Comparison of ENCODE assay signal across 1 cellular context in the genomic region with DNA sequence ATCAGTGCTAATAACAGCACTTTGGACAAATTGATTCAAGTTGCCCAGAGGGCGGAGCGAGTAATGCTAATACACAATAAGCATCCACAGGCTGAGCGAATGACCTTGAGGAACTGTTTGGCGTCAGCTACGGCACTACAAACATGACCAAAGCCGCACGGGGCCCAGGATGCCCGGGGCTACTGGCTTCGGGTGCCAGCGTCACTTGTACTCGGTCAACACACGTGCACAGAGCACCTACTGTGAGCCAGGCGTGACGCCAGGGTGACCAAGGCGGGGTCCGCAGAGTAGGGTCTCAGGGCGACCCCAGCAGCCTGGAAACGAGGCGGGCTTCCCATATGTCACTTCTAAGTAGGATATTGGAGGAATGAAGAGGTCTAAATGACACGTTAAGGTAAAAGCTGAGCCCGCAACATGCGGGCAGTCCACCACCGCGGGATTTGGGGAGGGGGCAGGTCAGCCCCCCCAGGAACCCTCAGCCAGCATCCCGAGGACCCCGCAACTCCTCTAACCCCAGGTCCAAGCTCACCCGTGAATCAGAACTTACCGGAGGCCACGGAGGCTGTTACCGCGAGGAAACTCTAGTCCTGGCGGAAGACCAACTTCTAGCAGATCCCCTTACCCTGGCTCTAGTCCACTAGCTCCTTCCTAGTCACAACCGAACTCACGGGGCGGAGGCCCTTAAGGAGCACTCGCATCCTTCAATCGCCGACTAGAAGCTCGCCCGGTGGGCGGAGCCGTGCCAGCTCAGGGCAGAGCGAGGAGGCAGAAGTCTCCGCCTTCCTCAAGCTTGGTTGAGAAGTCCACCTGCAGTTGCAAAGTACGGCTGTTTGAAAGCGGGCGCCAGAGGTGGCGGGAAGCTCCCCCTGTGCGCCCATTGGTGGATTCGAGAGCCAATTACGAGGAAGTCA.
TF ChIP-seq lines count a peak whose summit lies in the region.

A gene with protein sequence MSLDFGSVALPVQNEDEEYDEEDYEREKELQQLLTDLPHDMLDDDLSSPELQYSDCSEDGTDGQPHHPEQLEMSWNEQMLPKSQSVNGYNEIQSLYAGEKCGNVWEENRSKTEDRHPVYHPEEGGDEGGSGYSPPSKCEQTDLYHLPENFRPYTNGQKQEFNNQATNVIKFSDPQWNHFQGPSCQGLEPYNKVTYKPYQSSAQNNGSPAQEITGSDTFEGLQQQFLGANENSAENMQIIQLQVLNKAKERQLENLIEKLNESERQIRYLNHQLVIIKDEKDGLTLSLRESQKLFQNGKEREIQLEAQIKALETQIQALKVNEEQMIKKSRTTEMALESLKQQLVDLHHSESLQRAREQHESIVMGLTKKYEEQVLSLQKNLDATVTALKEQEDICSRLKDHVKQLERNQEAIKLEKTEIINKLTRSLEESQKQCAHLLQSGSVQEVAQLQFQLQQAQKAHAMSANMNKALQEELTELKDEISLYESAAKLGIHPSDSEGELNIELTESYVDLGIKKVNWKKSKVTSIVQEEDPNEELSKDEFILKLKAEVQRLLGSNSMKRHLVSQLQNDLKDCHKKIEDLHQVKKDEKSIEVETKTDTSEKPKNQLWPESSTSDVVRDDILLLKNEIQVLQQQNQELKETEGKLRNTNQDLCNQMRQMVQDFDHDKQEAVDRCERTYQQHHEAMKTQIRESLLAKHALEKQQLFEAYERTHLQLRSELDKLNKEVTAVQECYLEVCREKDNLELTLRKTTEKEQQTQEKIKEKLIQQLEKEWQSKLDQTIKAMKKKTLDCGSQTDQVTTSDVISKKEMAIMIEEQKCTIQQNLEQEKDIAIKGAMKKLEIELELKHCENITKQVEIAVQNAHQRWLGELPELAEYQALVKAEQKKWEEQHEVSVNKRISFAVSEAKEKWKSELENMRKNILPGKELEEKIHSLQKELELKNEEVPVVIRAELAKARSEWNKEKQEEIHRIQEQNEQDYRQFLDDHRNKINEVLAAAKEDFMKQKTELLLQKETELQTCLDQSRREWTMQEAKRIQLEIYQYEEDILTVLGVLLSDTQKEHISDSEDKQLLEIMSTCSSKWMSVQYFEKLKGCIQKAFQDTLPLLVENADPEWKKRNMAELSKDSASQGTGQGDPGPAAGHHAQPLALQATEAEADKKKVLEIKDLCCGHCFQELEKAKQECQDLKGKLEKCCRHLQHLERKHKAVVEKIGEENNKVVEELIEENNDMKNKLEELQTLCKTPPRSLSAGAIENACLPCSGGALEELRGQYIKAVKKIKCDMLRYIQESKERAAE (N-terminal part only) (minus strand): TSS at position 656 of the 911 bp plus-strand sequence. CDS start 5,420 bp downstream, outside the sequence.

TF ChIP-seq in HepG2, 621 proteins besides CTCF, POLR2A, EP300 and RAD21 (continued from another document and continues in another):
- TF ChIP-seq, protein P1, sequence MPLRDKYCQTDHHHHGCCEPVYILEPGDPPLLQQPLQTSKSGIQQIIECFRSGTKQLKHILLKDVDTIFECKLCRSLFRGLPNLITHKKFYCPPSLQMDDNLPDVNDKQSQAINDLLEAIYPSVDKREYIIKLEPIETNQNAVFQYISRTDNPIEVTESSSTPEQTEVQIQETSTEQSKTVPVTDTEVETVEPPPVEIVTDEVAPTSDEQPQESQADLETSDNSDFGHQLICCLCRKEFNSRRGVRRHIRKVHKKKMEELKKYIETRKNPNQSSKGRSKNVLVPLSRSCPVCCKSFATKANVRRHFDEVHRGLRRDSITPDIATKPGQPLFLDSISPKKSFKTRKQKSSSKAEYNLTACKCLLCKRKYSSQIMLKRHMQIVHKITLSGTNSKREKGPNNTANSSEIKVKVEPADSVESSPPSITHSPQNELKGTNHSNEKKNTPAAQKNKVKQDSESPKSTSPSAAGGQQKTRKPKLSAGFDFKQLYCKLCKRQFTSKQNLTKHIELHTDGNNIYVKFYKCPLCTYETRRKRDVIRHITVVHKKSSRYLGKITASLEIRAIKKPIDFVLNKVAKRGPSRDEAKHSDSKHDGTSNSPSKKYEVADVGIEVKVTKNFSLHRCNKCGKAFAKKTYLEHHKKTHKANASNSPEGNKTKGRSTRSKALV (CRISPR knock-in tag; IDR thresholded peaks at IDR 0.05): no peak
- TF ChIP-seq TRIM24 (CRISPR knock-in tag; IDR thresholded peaks at IDR 0.05) (no peak), ZFP36L2 (CRISPR knock-in tag; IDR thresholded peaks at IDR 0.05) (no peak), ZNF138 (CRISPR knock-in tag; IDR thresholded peaks at IDR 0.05; ENCODE audit: low read depth) (no peak), ZFP90 (CRISPR knock-in tag; IDR thresholded peaks at IDR 0.05; ENCODE audit: borderline replicate concordance) (no peak; the same call in 1 of the 2 replicates), BCL6 (CRISPR knock-in tag; IDR thresholded peaks at IDR 0.05) (no peak), ZBTB42 (CRISPR knock-in tag; IDR thresholded peaks at IDR 0.05) (no peak), SNAPC2 (CRISPR knock-in tag; IDR thresholded peaks at IDR 0.05) (no peak; the same call in 1 of the 2 replicates), ADNP (CRISPR knock-in tag; IDR thresholded peaks at IDR 0.05) (no peak), TOPORS (CRISPR knock-in tag; IDR thresholded peaks at IDR 0.05) (no peak), NFYB (CRISPR knock-in tag; IDR thresholded peaks at IDR 0.05) (peak; percentile 99), GATAD1 (CRISPR knock-in tag; IDR thresholded peaks at IDR 0.05) (peak; percentile 57), ARNTL (CRISPR knock-in tag; IDR thresholded peaks at IDR 0.05) (peak; percentile 44; the same call in 1 of the 2 replicates), RFX5 (IDR thresholded peaks at IDR 0.05; ENCODE audit: low read depth, low read length) (no peak; the same call in 1 of the 2 replicates), ZNF878 (CRISPR knock-in tag; IDR thresholded peaks at IDR 0.05) (peak; percentile 65; the same call in 1 of the 2 replicates), WIZ (CRISPR knock-in tag; IDR thresholded peaks at IDR 0.05) (no peak), ZNF567 (CRISPR knock-in tag; IDR thresholded peaks at IDR 0.05; ENCODE audit: borderline replicate concordance) (no peak), HDAC6 (IDR thresholded peaks at IDR 0.05; ENCODE audit: low read depth, low read length) (no peak), KLF6 (CRISPR knock-in tag; IDR thresholded peaks at IDR 0.05) (no peak), ZBTB7A (CRISPR knock-in tag; IDR thresholded peaks at IDR 0.05) (no peak), SMC3 (IDR thresholded peaks at IDR 0.05; ENCODE audit: low read length) (no peak), RBFOX2 (IDR thresholded peaks at IDR 0.05; ENCODE audit: low read depth, low read length) (0 out of 2 replicates have a peak, but pooled peaks have one; percentile 27), GPN1 (CRISPR knock-in tag; IDR thresholded peaks at IDR 0.05; ENCODE audit: borderline replicate concordance) (no peak), RXRB (CRISPR knock-in tag; IDR thresholded peaks at IDR 0.05; ENCODE audit: borderline replicate concordance) (peak; percentile 9; the same call in 1 of the 2 replicates), KLF12 (CRISPR knock-in tag; IDR thresholded peaks at IDR 0.05; ENCODE audit: borderline replicate concordance) (no peak), RFX1 (IDR thresholded peaks at IDR 0.05) (no peak), ZNF724P (CRISPR knock-in tag; IDR thresholded peaks at IDR 0.05; ENCODE audit: borderline replicate concordance) (peak; percentile 20; the same call in 1 of the 2 replicates), AHR (CRISPR knock-in tag; IDR thresholded peaks at IDR 0.05) (no peak), ZNF619 (CRISPR knock-in tag; IDR thresholded peaks at IDR 0.05) (no peak), ZNF282 (IDR thresholded peaks at IDR 0.05; ENCODE audit: partially characterized antibody) (no peak), THYN1 (CRISPR knock-in tag; IDR thresholded peaks at IDR 0.05; ENCODE audit: borderline replicate concordance, low read depth) (no peak), KAT8 (CRISPR knock-in tag; IDR thresholded peaks at IDR 0.05) (peak; percentile 91), DNMT1 (CRISPR knock-in tag; IDR thresholded peaks at IDR 0.05) (no peak), ZNF552 (CRISPR knock-in tag; IDR thresholded peaks at IDR 0.05; ENCODE audit: borderline replicate concordance) (no peak), TBX3 (IDR thresholded peaks at IDR 0.05; ENCODE audit: borderline replicate concordance) (no peak), POGZ (CRISPR knock-in tag; IDR thresholded peaks at IDR 0.05) (no peak; the same call in 1 of the 2 replicates), ZNF383 (CRISPR knock-in tag; IDR thresholded peaks at IDR 0.05; ENCODE audit: borderline replicate concordance) (no peak), TCF7L2 (IDR thresholded peaks at IDR 0.05; ENCODE audit: low read depth, low read length) (no peak), SAP130 (CRISPR knock-in tag; IDR thresholded peaks at IDR 0.05; ENCODE audit: low read depth) (peak; percentile 99), ZNF720 (CRISPR knock-in tag; IDR thresholded peaks at IDR 0.05) (no peak), NCOA2 (CRISPR knock-in tag; IDR thresholded peaks at IDR 0.05) (no peak), MIER3 (CRISPR knock-in tag; IDR thresholded peaks at IDR 0.05; ENCODE audit: borderline replicate concordance) (no peak; the same call in 1 of the 2 replicates), YY1 (IDR thresholded peaks at IDR 0.05; ENCODE audit: insufficient read depth, insufficient replicate concordance, low read depth, low read length) (peak; percentile 58), ZNF207 (IDR thresholded peaks at IDR 0.05; ENCODE audit: borderline replicate concordance) (no peak), GTF3A (CRISPR knock-in tag; conservative IDR thresholded peaks at IDR 0.05) (0 out of 2 replicates have a peak, but pooled peaks have one; percentile 11)
- TF ChIP-seq, protein P2, sequence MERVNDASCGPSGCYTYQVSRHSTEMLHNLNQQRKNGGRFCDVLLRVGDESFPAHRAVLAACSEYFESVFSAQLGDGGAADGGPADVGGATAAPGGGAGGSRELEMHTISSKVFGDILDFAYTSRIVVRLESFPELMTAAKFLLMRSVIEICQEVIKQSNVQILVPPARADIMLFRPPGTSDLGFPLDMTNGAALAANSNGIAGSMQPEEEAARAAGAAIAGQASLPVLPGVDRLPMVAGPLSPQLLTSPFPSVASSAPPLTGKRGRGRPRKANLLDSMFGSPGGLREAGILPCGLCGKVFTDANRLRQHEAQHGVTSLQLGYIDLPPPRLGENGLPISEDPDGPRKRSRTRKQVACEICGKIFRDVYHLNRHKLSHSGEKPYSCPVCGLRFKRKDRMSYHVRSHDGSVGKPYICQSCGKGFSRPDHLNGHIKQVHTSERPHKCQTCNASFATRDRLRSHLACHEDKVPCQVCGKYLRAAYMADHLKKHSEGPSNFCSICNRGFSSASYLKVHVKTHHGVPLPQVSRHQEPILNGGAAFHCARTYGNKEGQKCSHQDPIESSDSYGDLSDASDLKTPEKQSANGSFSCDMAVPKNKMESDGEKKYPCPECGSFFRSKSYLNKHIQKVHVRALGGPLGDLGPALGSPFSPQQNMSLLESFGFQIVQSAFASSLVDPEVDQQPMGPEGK (CRISPR knock-in tag; IDR thresholded peaks at IDR 0.05): no peak
- TF ChIP-seq, protein P3, sequence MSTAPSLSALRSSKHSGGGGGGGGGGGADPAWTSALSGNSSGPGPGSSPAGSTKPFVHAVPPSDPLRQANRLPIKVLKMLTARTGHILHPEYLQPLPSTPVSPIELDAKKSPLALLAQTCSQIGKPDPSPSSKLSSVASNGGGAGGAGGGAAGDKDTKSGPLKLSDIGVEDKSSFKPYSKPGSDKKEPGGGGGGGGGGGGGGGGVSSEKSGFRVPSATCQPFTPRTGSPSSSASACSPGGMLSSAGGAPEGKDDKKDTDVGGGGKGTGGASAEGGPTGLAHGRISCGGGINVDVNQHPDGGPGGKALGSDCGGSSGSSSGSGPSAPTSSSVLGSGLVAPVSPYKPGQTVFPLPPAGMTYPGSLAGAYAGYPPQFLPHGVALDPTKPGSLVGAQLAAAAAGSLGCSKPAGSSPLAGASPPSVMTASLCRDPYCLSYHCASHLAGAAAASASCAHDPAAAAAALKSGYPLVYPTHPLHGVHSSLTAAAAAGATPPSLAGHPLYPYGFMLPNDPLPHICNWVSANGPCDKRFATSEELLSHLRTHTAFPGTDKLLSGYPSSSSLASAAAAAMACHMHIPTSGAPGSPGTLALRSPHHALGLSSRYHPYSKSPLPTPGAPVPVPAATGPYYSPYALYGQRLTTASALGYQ (CRISPR knock-in tag; IDR thresholded peaks at IDR 0.05): no peak; the same call in 1 of the 2 replicates
- TF ChIP-seq, protein P4, sequence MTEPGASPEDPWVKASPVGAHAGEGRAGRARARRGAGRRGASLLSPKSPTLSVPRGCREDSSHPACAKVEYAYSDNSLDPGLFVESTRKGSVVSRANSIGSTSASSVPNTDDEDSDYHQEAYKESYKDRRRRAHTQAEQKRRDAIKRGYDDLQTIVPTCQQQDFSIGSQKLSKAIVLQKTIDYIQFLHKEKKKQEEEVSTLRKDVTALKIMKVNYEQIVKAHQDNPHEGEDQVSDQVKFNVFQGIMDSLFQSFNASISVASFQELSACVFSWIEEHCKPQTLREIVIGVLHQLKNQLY (CRISPR knock-in tag; IDR thresholded peaks at IDR 0.05): no peak
- TF ChIP-seq, protein P5, sequence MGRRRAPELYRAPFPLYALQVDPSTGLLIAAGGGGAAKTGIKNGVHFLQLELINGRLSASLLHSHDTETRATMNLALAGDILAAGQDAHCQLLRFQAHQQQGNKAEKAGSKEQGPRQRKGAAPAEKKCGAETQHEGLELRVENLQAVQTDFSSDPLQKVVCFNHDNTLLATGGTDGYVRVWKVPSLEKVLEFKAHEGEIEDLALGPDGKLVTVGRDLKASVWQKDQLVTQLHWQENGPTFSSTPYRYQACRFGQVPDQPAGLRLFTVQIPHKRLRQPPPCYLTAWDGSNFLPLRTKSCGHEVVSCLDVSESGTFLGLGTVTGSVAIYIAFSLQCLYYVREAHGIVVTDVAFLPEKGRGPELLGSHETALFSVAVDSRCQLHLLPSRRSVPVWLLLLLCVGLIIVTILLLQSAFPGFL (CRISPR knock-in tag; IDR thresholded peaks at IDR 0.05): no peak
- TF ChIP-seq, protein P6, sequence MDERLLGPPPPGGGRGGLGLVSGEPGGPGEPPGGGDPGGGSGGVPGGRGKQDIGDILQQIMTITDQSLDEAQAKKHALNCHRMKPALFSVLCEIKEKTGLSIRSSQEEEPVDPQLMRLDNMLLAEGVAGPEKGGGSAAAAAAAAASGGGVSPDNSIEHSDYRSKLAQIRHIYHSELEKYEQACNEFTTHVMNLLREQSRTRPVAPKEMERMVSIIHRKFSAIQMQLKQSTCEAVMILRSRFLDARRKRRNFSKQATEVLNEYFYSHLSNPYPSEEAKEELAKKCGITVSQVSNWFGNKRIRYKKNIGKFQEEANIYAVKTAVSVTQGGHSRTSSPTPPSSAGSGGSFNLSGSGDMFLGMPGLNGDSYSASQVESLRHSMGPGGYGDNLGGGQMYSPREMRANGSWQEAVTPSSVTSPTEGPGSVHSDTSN (CRISPR knock-in tag; IDR thresholded peaks at IDR 0.05): peak; percentile 87
- TF ChIP-seq, protein P7, sequence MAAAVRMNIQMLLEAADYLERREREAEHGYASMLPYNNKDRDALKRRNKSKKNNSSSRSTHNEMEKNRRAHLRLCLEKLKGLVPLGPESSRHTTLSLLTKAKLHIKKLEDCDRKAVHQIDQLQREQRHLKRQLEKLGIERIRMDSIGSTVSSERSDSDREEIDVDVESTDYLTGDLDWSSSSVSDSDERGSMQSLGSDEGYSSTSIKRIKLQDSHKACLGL (CRISPR knock-in tag; IDR thresholded peaks at IDR 0.05): no peak
- TF ChIP-seq, protein P8, sequence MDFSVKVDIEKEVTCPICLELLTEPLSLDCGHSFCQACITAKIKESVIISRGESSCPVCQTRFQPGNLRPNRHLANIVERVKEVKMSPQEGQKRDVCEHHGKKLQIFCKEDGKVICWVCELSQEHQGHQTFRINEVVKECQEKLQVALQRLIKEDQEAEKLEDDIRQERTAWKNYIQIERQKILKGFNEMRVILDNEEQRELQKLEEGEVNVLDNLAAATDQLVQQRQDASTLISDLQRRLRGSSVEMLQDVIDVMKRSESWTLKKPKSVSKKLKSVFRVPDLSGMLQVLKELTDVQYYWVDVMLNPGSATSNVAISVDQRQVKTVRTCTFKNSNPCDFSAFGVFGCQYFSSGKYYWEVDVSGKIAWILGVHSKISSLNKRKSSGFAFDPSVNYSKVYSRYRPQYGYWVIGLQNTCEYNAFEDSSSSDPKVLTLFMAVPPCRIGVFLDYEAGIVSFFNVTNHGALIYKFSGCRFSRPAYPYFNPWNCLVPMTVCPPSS (IDR thresholded peaks at IDR 0.05): no peak
